In the genomic region with DNA sequence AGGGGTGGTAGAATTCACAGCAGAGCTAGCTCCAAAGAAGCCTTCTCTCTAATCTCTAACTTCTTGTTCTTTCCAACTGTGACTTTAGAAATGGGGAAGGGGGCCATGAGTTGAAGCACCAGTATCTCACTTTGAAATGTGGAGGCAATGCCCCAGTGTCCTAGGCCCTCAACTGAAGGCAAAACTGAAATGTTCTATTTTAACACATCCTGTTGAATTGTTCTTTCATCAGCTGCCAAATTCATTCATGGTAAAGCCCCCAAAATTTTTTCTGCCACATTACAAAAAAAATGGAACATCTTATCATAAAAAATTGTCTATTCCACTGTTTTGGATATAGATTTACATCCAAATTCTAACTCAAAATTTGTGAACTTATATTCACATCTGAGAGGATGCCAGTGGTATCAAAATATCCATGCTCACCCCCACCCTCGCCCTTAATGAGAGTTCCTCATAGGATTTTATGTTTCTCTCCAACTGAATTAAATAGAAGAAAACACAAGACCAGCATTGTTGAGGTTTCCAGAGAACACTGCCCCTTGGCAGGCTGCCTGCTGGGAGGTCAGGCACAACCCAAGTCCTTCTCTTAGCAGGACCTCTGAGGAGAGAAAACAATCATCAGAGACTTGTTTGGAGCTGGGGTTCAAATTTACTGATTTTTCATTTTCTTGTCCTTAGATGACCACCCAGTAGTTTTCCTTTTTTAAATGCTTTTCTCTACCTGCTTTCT, we compare ENCODE assay signal across 10 cellular contexts.
DNase-seq lines count a peak whose midpoint lies in the region; ATAC-seq and TF ChIP-seq lines count a peak whose summit lies in the region.
"Had no signal": no experiment of that assay in that cellular context is flagged by ENCODE, and none has a peak within 500 bp of the region (broad histone marks: within the 10 kb centered on the region; RNA-seq: fewer than 3 reads in every experiment).

No MANE protein-coding gene starts in this region.

- no peaks in the 10 kb centered on the region for H3K27me3 ChIP-seq in CD8-positive, alpha-beta T cell (ENCODE audit: insufficient read depth, low read length)
- no peaks in the 10 kb centered on the region for H3K27me3 ChIP-seq in ovary

- H3K4me1 ChIP-seq in CD8-positive, alpha-beta T cell (ENCODE audit: insufficient read depth, low read length): peaks cover 22% of the 10 kb centered on the region
- H3K4me1 ChIP-seq in ovary (ENCODE audit: insufficient read depth): peaks cover 6% of the 10 kb centered on the region

- H3K36me3 ChIP-seq in CD8-positive, alpha-beta T cell (ENCODE audit: insufficient read depth, low read length): peaks cover 28% of the 10 kb centered on the region
- H3K36me3 ChIP-seq in ovary: no peaks in the 10 kb centered on the region

- POLR2A ChIA-PET in CD8-positive, alpha-beta T cell (lab: Charles Lee): interaction anchor here (0.5 to 0.9 kb wide), 3 partner anchors 18 to 337 kb away, joined by 3 read pairs; no protein-coding TSS in a partner anchor

- no peak for TF ChIP-seq EP300 in ovary (IDR thresholded peaks at IDR 0.05)

- peak overlapping the region; percentile 79 for H3K27ac Mint-ChIP-seq in CD8-positive, alpha-beta T cell
- peak overlapping the region; percentile 51 for H3K27ac Mint-ChIP-seq in T-helper 17 cell

- intact Hi-C loops in CD8-positive, alpha-beta T cell (cut with DNase I, micrococcal nuclease): no loop called here
- intact Hi-C loops in ovary (cut with DNase I): no loop called here

- no peak for TF ChIP-seq CTCF in CD8-positive, alpha-beta T cell (IDR thresholded peaks at IDR 0.05)
- no peak for TF ChIP-seq CTCF in fibroblast of pulmonary artery (IDR thresholded peaks at IDR 0.05; ENCODE audit: low read length, missing control alignments)
- no peak for TF ChIP-seq CTCF in ovary (IDR thresholded peaks at IDR 0.05)

- no peak for TF ChIP-seq POLR2A in ovary (IDR thresholded peaks at IDR 0.05)

- H3K36me3 Mint-ChIP-seq in CD8-positive, alpha-beta T cell: peaks cover 93% of the 10 kb centered on the region
- peaks cover 18% of the 10 kb centered on the region for H3K36me3 Mint-ChIP-seq in T-helper 17 cell (ENCODE audit: low read depth)

- no peak for ATAC-seq in CD8-positive, alpha-beta T cell
- ATAC-seq in T-helper 17 cell (no peak), HG03571 (IDR thresholded peaks at IDR 0.05; ENCODE audit: unreplicated experiment) (no peak), HG03520 (IDR thresholded peaks at IDR 0.05; ENCODE audit: unreplicated experiment) (no peak)

- H3K4me3 ChIP-seq in CD8-positive, alpha-beta T cell (ENCODE audit: low read depth, low read length): no peak overlapping the region
- H3K4me3 ChIP-seq in fibroblast of pulmonary artery (replicated peaks; ENCODE audit: low read depth, low read length): no peak overlapping the region
- H3K4me3 ChIP-seq in ovary: no peak overlapping the region

- CTCF ChIA-PET in CD8-positive, alpha-beta T cell (lab: Charles Lee): interaction anchor here (0.6 to 1.4 kb wide), 3 partner anchors 8 to 368 kb away, joined by 3 read pairs; no protein-coding TSS in a partner anchor

- H3K9me3 Mint-ChIP-seq in CD8-positive, alpha-beta T cell: peaks cover 7% of the 10 kb centered on the region

- no peaks in the 10 kb centered on the region for H3K27me3 Mint-ChIP-seq in CD8-positive, alpha-beta T cell (ENCODE audit: low read depth)
- no peaks in the 10 kb centered on the region for H3K27me3 Mint-ChIP-seq in T-helper 17 cell

- WGBS in ovary, 3 donors: 17 to 33% (median 24%) methylated on average over 1 of the region's 1 CpG

- H3K9me3 ChIP-seq in CD8-positive, alpha-beta T cell (ENCODE audit: low read length): no peaks in the 10 kb centered on the region
- H3K9me3 ChIP-seq in T-helper 17 cell (ENCODE audit: control insufficient read depth, low read length, poor library complexity, severe bottlenecking): no peaks in the 10 kb centered on the region
- no peaks in the 10 kb centered on the region for H3K9me3 ChIP-seq in ovary

- no peak overlapping the region for H3K27ac ChIP-seq in CD8-positive, alpha-beta T cell (ENCODE audit: low read depth, low read length)
- peak overlapping the region in 1 of 2 donors; percentile 32 for H3K27ac ChIP-seq in ovary

- no peak for DNase-seq in CD8-positive, alpha-beta T cell
- DNase-seq in T-helper 17 cell: no peak
- peak; percentile 63 for DNase-seq in fibroblast of pulmonary artery (ENCODE audit: low read depth)
- peak; percentile 78 to 92 (median 80) for DNase-seq in ovary
- no peak for DNase-seq in RPMI8226
- no peak for DNase-seq in cerebellar nuclear complex (lab: John Stamatoyannopoulos, UW)
- DNase-seq: activated effector memory CD4-positive, alpha-beta T cell treated with Interleukin-2 at 50 U/mL for 16 hours; DMS79 had no signal

- peaks cover 65% of the 10 kb centered on the region for H3K4me1 Mint-ChIP-seq in CD8-positive, alpha-beta T cell (ENCODE audit: low read depth)
- H3K4me1 Mint-ChIP-seq in T-helper 17 cell: peaks cover 34% of the 10 kb centered on the region

- H3K4me3 Mint-ChIP-seq in CD8-positive, alpha-beta T cell: no peak overlapping the region
- no peak overlapping the region for H3K4me3 Mint-ChIP-seq in T-helper 17 cell

Comparison
In these comparisons a context has a peak if more than half of its experiments do, and no peak if none do; other contexts are left out.
1. DNase-seq: peak in fibroblast of pulmonary artery (single experiment) and ovary (5 of 5); none in CD8-positive, alpha-beta T cell (0 of 7), T-helper 17 cell (0 of 3), RPMI8226 (single experiment) and cerebellar nuclear complex (0 of 2).